In genomic region chr21:25925064-25925463, GRCh38 we compare ENCODE assay signal across 18 cellular contexts.
DNase-seq lines count a peak whose midpoint lies in the region; ATAC-seq and TF ChIP-seq lines count a peak whose summit lies in the region.
"Had no signal": no experiment of that assay in that cellular context is flagged by ENCODE, and none has a peak within 500 bp of the region (broad histone marks: within the 10 kb centered on the region; RNA-seq: fewer than 3 reads in every experiment).

No MANE protein-coding gene starts in this region.

- H3K4me3 ChIP-seq in heart right ventricle (no peak overlapping the region), fibroblast of mammary gland (ENCODE audit: control insufficient read depth, low read depth, low read length) (no peak overlapping the region), tibial nerve (no peak overlapping the region), colonic mucosa (no peak overlapping the region)
- H3K4me3 ChIP-seq: gastroesophageal sphincter had no signal

- peaks cover 0 to 2% (median 0%) of the 10 kb centered on the region in 11 donors for H3K9me3 ChIP-seq in heart right ventricle
- no peaks in the 10 kb centered on the region for H3K9me3 ChIP-seq in tibial nerve
- H3K9me3 ChIP-seq in colonic mucosa = no peaks in the 10 kb centered on the region
- H3K9me3 ChIP-seq: gastroesophageal sphincter, SK-N-SH had no signal

- H3K36me3 ChIP-seq in heart right ventricle (no peaks in the 10 kb centered on the region), tibial nerve (no peaks in the 10 kb centered on the region), colonic mucosa (no peaks in the 10 kb centered on the region)
- H3K36me3 ChIP-seq: gastroesophageal sphincter had no signal

- H3K27ac ChIP-seq in heart right ventricle (peak overlapping the region in 7 of 10 donors; percentile 32 to 91 (median 56)), tibial nerve (peak overlapping the region in 3 of 4 donors; percentile 11 to 73 (median 56)), colonic mucosa (no peak overlapping the region)

- H3K4me1 Mint-ChIP-seq in progenitor cell of endocrine pancreas (ENCODE audit: low read depth) = no peaks in the 10 kb centered on the region
- H3K4me1 Mint-ChIP-seq: nephron progenitor cell had no signal

- no peak for ATAC-seq in heart right ventricle
- no peak for ATAC-seq in HG02981 (IDR thresholded peaks at IDR 0.05; ENCODE audit: unreplicated experiment)

- no peak overlapping the region for H3K4me3 Mint-ChIP-seq in progenitor cell of endocrine pancreas (ENCODE audit: low read depth)
- H3K4me3 Mint-ChIP-seq: activated CD4-positive, alpha-beta memory T cell treated with anti-CD3 and anti-CD28 coated beads for 36 hours; H9; nephron progenitor cell had no signal

- WGBS in heart right ventricle, 2 donors = 89 to 91% methylated on average over 7 of the region's 7 CpGs
- WGBS in tibial nerve, 2 donors = 59 to 63% methylated on average over 7 of the region's 7 CpGs

- no peaks in the 10 kb centered on the region for H3K27me3 Mint-ChIP-seq in progenitor cell of endocrine pancreas
- H3K27me3 Mint-ChIP-seq: activated CD4-positive, alpha-beta memory T cell treated with anti-CD3 and anti-CD28 coated beads for 36 hours had no signal

- H3K9ac ChIP-seq in colonic mucosa (ENCODE audit: low read depth in 2 of 2, low read length in 2 of 2) = no peak overlapping the region
- H3K9ac ChIP-seq: SK-N-SH had no signal

- H3K27me3 ChIP-seq in heart right ventricle (no peaks in the 10 kb centered on the region), tibial nerve (no peaks in the 10 kb centered on the region), colonic mucosa (no peaks in the 10 kb centered on the region)
- H3K27me3 ChIP-seq: gastroesophageal sphincter had no signal

- DNase-seq in heart right ventricle (no peak), cardiac septum (ENCODE audit: low spot score) (no peak), fibroblast of mammary gland (ENCODE audit: low read depth) (peak; percentile 20), progenitor cell of endocrine pancreas (ENCODE audit: low spot score, unreplicated experiment) (no peak), tibial nerve (ENCODE audit: low spot score in 2 of 2) (no peak), colonic mucosa (no peak), NCI-H2029 treated with DMSO at 0.1 percent for 48 hours (lab: John Stamatoyannopoulos, UW) (no peak)
- DNase-seq: activated CD4-positive, alpha-beta memory T cell treated with anti-CD3 and anti-CD28 coated beads for 36 hours; activated naive CD4-positive, alpha-beta T cell treated with Interleukin-2 at 50 U/mL for 16 hours; EL; erythroblast; H9; NCI-H2107; NCI-H510A treated with DMSO at 0.1 percent for 48 hours; nephron progenitor cell; SK-N-SH had no signal

- intact Hi-C loops in heart right ventricle (cut with DNase I) = loop anchor here in 1 of 10 donors (5.0 kb wide), 1 partner anchor 57 kb away; no protein-coding TSS in a partner anchor
- intact Hi-C loops in cardiac septum (cut with DNase I) = loop anchor here (5.0 kb wide), 1 partner anchor 42 kb away; no protein-coding TSS in a partner anchor
- intact Hi-C loops in colonic mucosa (cut with DNase I) = no loop called here

- TF ChIP-seq CTCF in heart right ventricle (IDR thresholded peaks at IDR 0.05) = no peak
- no peak for TF ChIP-seq CTCF in fibroblast of mammary gland (conservative IDR thresholded peaks at IDR 0.05; ENCODE audit: control insufficient read depth, insufficient read depth, low read depth, low read length)
- no peak for TF ChIP-seq CTCF in progenitor cell of endocrine pancreas (IDR thresholded peaks at IDR 0.05; ENCODE audit: unreplicated experiment)
- no peak for TF ChIP-seq CTCF in tibial nerve (IDR thresholded peaks at IDR 0.05)
- TF ChIP-seq CTCF in colonic mucosa (IDR thresholded peaks at IDR 0.05) = no peak

- H3K4me1 ChIP-seq in heart right ventricle (peaks cover 8 to 57% (median 30%) of the 10 kb centered on the region in 9 donors), tibial nerve (peaks cover 0 to 35% (median 7%) of the 10 kb centered on the region in 4 donors), colonic mucosa (no peaks in the 10 kb centered on the region)

- no peak for TF ChIP-seq POLR2A in tibial nerve (IDR thresholded peaks at IDR 0.05)

- peaks cover 6% of the 10 kb centered on the region for H3K9me3 Mint-ChIP-seq in progenitor cell of endocrine pancreas (ENCODE audit: low read depth)
- H3K9me3 Mint-ChIP-seq: activated CD4-positive, alpha-beta memory T cell treated with anti-CD3 and anti-CD28 coated beads for 36 hours had no signal

- H3K36me3 Mint-ChIP-seq in progenitor cell of endocrine pancreas (ENCODE audit: insufficient read depth) = peaks cover 30% of the 10 kb centered on the region

- peak overlapping the region; percentile 74 for H3K27ac Mint-ChIP-seq in progenitor cell of endocrine pancreas
- H3K27ac Mint-ChIP-seq: activated CD4-positive, alpha-beta memory T cell treated with anti-CD3 and anti-CD28 coated beads for 36 hours; nephron progenitor cell had no signal

- peak in 1 of 2 donors; percentile 28 for TF ChIP-seq EP300 in tibial nerve (IDR thresholded peaks at IDR 0.05)
